Comparison of ENCODE assay signal across 1 cellular context in genomic region chr14:55191101-55191880, GRCh38.
TF ChIP-seq lines count a peak whose summit lies in the region.

DLGAP5 (minus strand) TSS chr14:55191585; CDS start chr14:55189179, 2,406 bp downstream.

TF ChIP-seq in HepG2, 621 proteins besides CTCF, POLR2A, EP300 and RAD21 (continued from another document and continues in another):
- no peak for TF ChIP-seq ARID3A (IDR thresholded peaks at IDR 0.05; ENCODE audit: low read depth, low read length)
- TF ChIP-seq ZNF484 (CRISPR knock-in tag; IDR thresholded peaks at IDR 0.05; ENCODE audit: borderline replicate concordance, low read depth): no peak
- TF ChIP-seq HOXA5 (CRISPR knock-in tag; IDR thresholded peaks at IDR 0.05): 0 out of 2 replicates have a peak, but pooled peaks have one; percentile 43
- no peak; the same call in 1 of the 2 replicates for TF ChIP-seq CBFB (CRISPR knock-in tag; IDR thresholded peaks at IDR 0.05)
- TF ChIP-seq BRD4 (CRISPR knock-in tag; IDR thresholded peaks at IDR 0.05): no peak
- TF ChIP-seq MTA1 (CRISPR knock-in tag; IDR thresholded peaks at IDR 0.05; ENCODE audit: borderline replicate concordance): no peak
- 0 out of 2 replicates have a peak, but pooled peaks have one; percentile 68 for TF ChIP-seq ZNF136 (CRISPR knock-in tag; IDR thresholded peaks at IDR 0.05; ENCODE audit: low read depth)
- TF ChIP-seq TRIM24 (CRISPR knock-in tag; IDR thresholded peaks at IDR 0.05): no peak
- 0 out of 2 replicates have a peak, but pooled peaks have one; percentile 35 for TF ChIP-seq AHDC1 (CRISPR knock-in tag; IDR thresholded peaks at IDR 0.05; ENCODE audit: borderline replicate concordance)
- no peak for TF ChIP-seq ZBTB33 (CRISPR knock-in tag; IDR thresholded peaks at IDR 0.05)
- 0 out of 2 replicates have a peak, but pooled peaks have one; percentile 19 for TF ChIP-seq IKZF5 (CRISPR knock-in tag; IDR thresholded peaks at IDR 0.05)
- TF ChIP-seq ZNF747 (CRISPR knock-in tag; IDR thresholded peaks at IDR 0.05; ENCODE audit: borderline replicate concordance): 0 out of 2 replicates have a peak, but pooled peaks have one; percentile 33
- TF ChIP-seq LBX2 (CRISPR knock-in tag; IDR thresholded peaks at IDR 0.05; ENCODE audit: borderline replicate concordance): no peak
- TF ChIP-seq RBFOX2 (IDR thresholded peaks at IDR 0.05; ENCODE audit: low read depth, low read length): peak; percentile 45
- 0 out of 2 replicates have a peak, but pooled peaks have one; percentile 64 for TF ChIP-seq ZNF468 (CRISPR knock-in tag; IDR thresholded peaks at IDR 0.05)
- TF ChIP-seq ZNF850 (CRISPR knock-in tag; conservative IDR thresholded peaks at IDR 0.05): 0 out of 2 replicates have a peak, but pooled peaks have one; percentile 42
- TF ChIP-seq HDAC1 (CRISPR knock-in tag; IDR thresholded peaks at IDR 0.05): peak; percentile 99
- no peak for TF ChIP-seq ZNF510 (CRISPR knock-in tag; IDR thresholded peaks at IDR 0.05; ENCODE audit: low read depth)
- TF ChIP-seq DMAP1 (CRISPR knock-in tag; IDR thresholded peaks at IDR 0.05): peak; percentile 89
- no peak for TF ChIP-seq HNRNPL (IDR thresholded peaks at IDR 0.05; ENCODE audit: low read depth, low read length)
- TF ChIP-seq SNAPC5 (CRISPR knock-in tag; IDR thresholded peaks at IDR 0.05; ENCODE audit: borderline replicate concordance): peak; percentile 80
- TF ChIP-seq FOXA1 (IDR thresholded peaks at IDR 0.05): no peak
- TF ChIP-seq FOXA1 (CRISPR knock-in tag; IDR thresholded peaks at IDR 0.05): no peak
- peak; percentile 50; the same call in 1 of the 2 replicates for TF ChIP-seq PHF21A (CRISPR knock-in tag; IDR thresholded peaks at IDR 0.05)
- TF ChIP-seq STAG1 (CRISPR knock-in tag; IDR thresholded peaks at IDR 0.05): 0 out of 2 replicates have a peak, but pooled peaks have one; percentile 5
- no peak for TF ChIP-seq FUBP1 (CRISPR knock-in tag; IDR thresholded peaks at IDR 0.05; ENCODE audit: borderline replicate concordance)
- TF ChIP-seq FOXO1 (CRISPR knock-in tag; IDR thresholded peaks at IDR 0.05): no peak
- TF ChIP-seq LRRFIP1 (CRISPR knock-in tag; conservative IDR thresholded peaks at IDR 0.05): no peak
- TF ChIP-seq ZNF205 (CRISPR knock-in tag; IDR thresholded peaks at IDR 0.05): no peak
- peak; percentile 54; the same call in 1 of the 2 replicates for TF ChIP-seq ATF7-NPFF (CRISPR knock-in tag; IDR thresholded peaks at IDR 0.05; ENCODE audit: low read depth)
- TF ChIP-seq ZBTB21 (CRISPR knock-in tag; IDR thresholded peaks at IDR 0.05): no peak
- TF ChIP-seq ATF3 (CRISPR knock-in tag; IDR thresholded peaks at IDR 0.05): no peak
- no peak for TF ChIP-seq RFX5 (IDR thresholded peaks at IDR 0.05; ENCODE audit: low read depth, low read length)
- TF ChIP-seq ZNF546 (CRISPR knock-in tag; conservative IDR thresholded peaks at IDR 0.05): no peak
- peak; percentile 41; the same call in 1 of the 2 replicates for TF ChIP-seq ZNF253 (CRISPR knock-in tag; IDR thresholded peaks at IDR 0.05; ENCODE audit: borderline replicate concordance)
- TF ChIP-seq E2F2 (CRISPR knock-in tag; IDR thresholded peaks at IDR 0.05; ENCODE audit: borderline replicate concordance): 0 out of 2 replicates have a peak, but pooled peaks have one; percentile 16
- TF ChIP-seq PHF8 (CRISPR knock-in tag; IDR thresholded peaks at IDR 0.05): peak; percentile 61
- peak; percentile 19; the same call in 1 of the 2 replicates for TF ChIP-seq ZNF777 (CRISPR knock-in tag; IDR thresholded peaks at IDR 0.05)
- TF ChIP-seq DR1 (CRISPR knock-in tag; IDR thresholded peaks at IDR 0.05): 0 out of 2 replicates have a peak, but pooled peaks have one; percentile 34
- TF ChIP-seq REL (CRISPR knock-in tag; conservative IDR thresholded peaks at IDR 0.05): peak; percentile 97
- TF ChIP-seq ZNF230 (CRISPR knock-in tag; IDR thresholded peaks at IDR 0.05): no peak
- TF ChIP-seq MLX (CRISPR knock-in tag; IDR thresholded peaks at IDR 0.05): no peak
- TF ChIP-seq ZNF644 (CRISPR knock-in tag; IDR thresholded peaks at IDR 0.05; ENCODE audit: low read depth): no peak
- no peak for TF ChIP-seq TEAD2 (CRISPR knock-in tag; IDR thresholded peaks at IDR 0.05)
